1 cellular context compared by ENCODE assay signal in genomic region chr18:35619941-35620340, GRCh38.
TF ChIP-seq lines count a peak whose summit lies in the region.

No MANE protein-coding gene starts in this region.

TF ChIP-seq in GM12891, 5 proteins besides CTCF, POLR2A, EP300 and RAD21:
- no peak for TF ChIP-seq SPI1 (IDR thresholded peaks at IDR 0.05; ENCODE audit: low read depth, low read length)
- no peak for TF ChIP-seq POU2F2 (IDR thresholded peaks at IDR 0.05; ENCODE audit: low read depth, low read length)
- TF ChIP-seq POLR2AphosphoS5 (IDR thresholded peaks at IDR 0.05; ENCODE audit: low read depth, low read length): no peak
- TF ChIP-seq PAX5 (IDR thresholded peaks at IDR 0.05; ENCODE audit: insufficient read depth, low read length, severe bottlenecking): no peak
- TF ChIP-seq TAF1 (IDR thresholded peaks at IDR 0.05; ENCODE audit: low read depth, low read length): no peak
TF ChIP-seq in GM12891: peak in this region for 0.
